ENCODE assay signal across 8 cellular contexts in genomic region chr5:78638423-78638822, GRCh38. TPM values are rescaled to one million over a fixed set of nuclear protein-coding genes. Genes with fewer than 3 reads are reported as not detected.
DNase-seq lines count a peak whose midpoint lies in the region; ATAC-seq, FAIRE-seq and TF ChIP-seq lines count a peak whose summit lies in the region.

No MANE protein-coding gene starts in this region.

- ATAC-seq in GM21529 (IDR thresholded peaks at IDR 0.05; ENCODE audit: unreplicated experiment) (no peak), T-cell (replicated peaks in 1 of 4) (no peak)

- DNase-seq in HS-27A (ENCODE audit: low read depth) (peak; percentile 7), astrocyte (ENCODE audit: low read depth) (peak; percentile 96), iPS-NIHi11 (ENCODE audit: low spot score) (peak; percentile 49), T-cell (no peak)
- no peak for DNase-seq in stimulated activated CD4-positive, alpha-beta T cell treated with anti-CD3 and anti-CD28 coated beads, Interleukin-12 subunit alpha, Interleukin-12 subunit beta, amount 100 ng/mL, for 4 hours
- no peak for DNase-seq in activated naive CD4-positive, alpha-beta T cell treated with anti-CD3 and anti-CD28 coated beads for 36 hours

- CTCF ChIA-PET in T-cell (lab: Charles Lee): no interaction called here
- CTCF ChIA-PET in activated naive CD4-positive, alpha-beta T cell treated with anti-CD3 and anti-CD28 coated beads for 36 hours (lab: Charles Lee): no interaction called here

- H3K4me3 ChIP-seq in astrocyte (ENCODE audit: insufficient read depth, low read depth, low read length) (no peak overlapping the region), subcutaneous abdominal adipose tissue (ENCODE audit: low read depth in 1 of 5, low read length in 5 of 5) (no peak overlapping the region)

- peak overlapping the region; percentile 58 for H3K4me2 ChIP-seq in astrocyte (ENCODE audit: low read length)

- FAIRE-seq in astrocyte (lab: Jason Lieb, UNC): peak; percentile 52

- intact Hi-C loops in activated naive CD4-positive, alpha-beta T cell treated with anti-CD3 and anti-CD28 coated beads for 36 hours (cut with micrococcal nuclease): no loop called here

- no peak overlapping the region for H2AFZ ChIP-seq in astrocyte (ENCODE audit: low read depth, low read length)

- H4K20me1 ChIP-seq in astrocyte (ENCODE audit: insufficient read depth, low read length): peaks cover 74% of the 10 kb centered on the region

- POLR2A ChIA-PET in T-cell (lab: Charles Lee): no interaction called here

- H3K9me3 Mint-ChIP-seq in astrocyte (ENCODE audit: unreplicated experiment): no peaks in the 10 kb centered on the region
- H3K9me3 Mint-ChIP-seq in T-cell: no peaks in the 10 kb centered on the region
- H3K9me3 Mint-ChIP-seq in activated naive CD4-positive, alpha-beta T cell treated with anti-CD3 and anti-CD28 coated beads for 36 hours: no peaks in the 10 kb centered on the region

- H3K36me3 ChIP-seq in astrocyte (ENCODE audit: insufficient read depth, low read length): peaks cover 3% of the 10 kb centered on the region
- no peaks in the 10 kb centered on the region for H3K36me3 ChIP-seq in subcutaneous abdominal adipose tissue (ENCODE audit: control insufficient read depth in 5 of 5, insufficient read depth in 5 of 5, low read length in 5 of 5)

- H3K27me3 ChIP-seq in astrocyte (ENCODE audit: insufficient read depth, low read length) (no peaks in the 10 kb centered on the region), subcutaneous abdominal adipose tissue (ENCODE audit: control insufficient read depth in 5 of 5, insufficient read depth in 4 of 5, low read length in 5 of 5) (no peaks in the 10 kb centered on the region)

- H3K27ac Mint-ChIP-seq in astrocyte (ENCODE audit: unreplicated experiment) (no peak overlapping the region), T-cell (no peak overlapping the region)
- H3K27ac Mint-ChIP-seq in activated naive CD4-positive, alpha-beta T cell treated with anti-CD3 and anti-CD28 coated beads for 36 hours: no peak overlapping the region

- H3K9ac ChIP-seq in astrocyte (ENCODE audit: low read length): peak overlapping the region; percentile 29
- no peak overlapping the region for H3K9ac ChIP-seq in subcutaneous abdominal adipose tissue (ENCODE audit: low read length in 5 of 5)

- H3K4me1 ChIP-seq in astrocyte (ENCODE audit: insufficient read depth, low read length) (peaks cover 41% of the 10 kb centered on the region), subcutaneous abdominal adipose tissue (ENCODE audit: control insufficient read depth in 5 of 5, insufficient read depth in 5 of 5, low read length in 5 of 5) (peaks cover 6 to 49% (median 32%) of the 10 kb centered on the region in 5 donors)

- no peak for TF ChIP-seq CTCF in astrocyte (IDR thresholded peaks at IDR 0.05; ENCODE audit: insufficient read depth, low read depth, low read length)

- peaks cover 8% of the 10 kb centered on the region for H3K36me3 Mint-ChIP-seq in astrocyte (ENCODE audit: low read depth, unreplicated experiment)
- H3K36me3 Mint-ChIP-seq in T-cell: no peaks in the 10 kb centered on the region
- no peaks in the 10 kb centered on the region for H3K36me3 Mint-ChIP-seq in activated naive CD4-positive, alpha-beta T cell treated with anti-CD3 and anti-CD28 coated beads for 36 hours (ENCODE audit: low read depth)

- peak overlapping the region; percentile 67 for H3K27ac ChIP-seq in astrocyte (ENCODE audit: low read depth, low read length)
- peak overlapping the region; percentile 67 for H3K27ac ChIP-seq in subcutaneous abdominal adipose tissue (ENCODE audit: low read depth, low read length)

- peaks cover 90% of the 10 kb centered on the region for H3K79me2 ChIP-seq in astrocyte (ENCODE audit: insufficient read depth, low read length)

- H3K27me3 Mint-ChIP-seq in astrocyte (ENCODE audit: low read depth, unreplicated experiment) (no peaks in the 10 kb centered on the region), T-cell (peaks cover 5 to 8% of the 10 kb centered on the region in 2 donors)
- peaks cover 15% of the 10 kb centered on the region for H3K27me3 Mint-ChIP-seq in activated naive CD4-positive, alpha-beta T cell treated with anti-CD3 and anti-CD28 coated beads for 36 hours (ENCODE audit: low read depth)

- H3K4me1 Mint-ChIP-seq in astrocyte (ENCODE audit: low read depth, unreplicated experiment) (peaks cover 33% of the 10 kb centered on the region), T-cell (no peaks in the 10 kb centered on the region)
- H3K4me1 Mint-ChIP-seq in activated naive CD4-positive, alpha-beta T cell treated with anti-CD3 and anti-CD28 coated beads for 36 hours (ENCODE audit: low read depth): no peaks in the 10 kb centered on the region

- no peaks in the 10 kb centered on the region for H3K9me3 ChIP-seq in astrocyte (ENCODE audit: insufficient read depth, low read depth, low read length)
- H3K9me3 ChIP-seq in subcutaneous abdominal adipose tissue (ENCODE audit: control insufficient read depth in 5 of 5, low read length in 5 of 5): no peaks in the 10 kb centered on the region

- H3K4me3 Mint-ChIP-seq in astrocyte (ENCODE audit: unreplicated experiment) (no peak overlapping the region), T-cell (no peak overlapping the region)
- H3K4me3 Mint-ChIP-seq in activated naive CD4-positive, alpha-beta T cell treated with anti-CD3 and anti-CD28 coated beads for 36 hours: no peak overlapping the region

RNA-seq across cellular contexts. Expression of gene LHFPL2, which starts 10.1 kb away (rescaled TPM):
- total RNA-seq in astrocyte: 17.0 and 19.8 TPM in 2 replicates
- total RNA-seq in T-cell: 1 to 10 TPM in 2 of 5 donors, under 1 TPM in 3; 0.19 to 1.9 (median 0.82) TPM
- not detected for total RNA-seq in activated naive CD4-positive, alpha-beta T cell treated with anti-CD3 and anti-CD28 coated beads for 36 hours

Comparison
In these comparisons a context has a peak if more than half of its experiments do, and no peak if none do; other contexts are left out.
1. DNase-seq: peak in HS-27A (single experiment), astrocyte (single experiment) and iPS-NIHi11 (single experiment); none in stimulated activated CD4-positive, alpha-beta T cell treated with anti-CD3 and anti-CD28 coated beads, Interleukin-12 subunit alpha, Interleukin-12 subunit beta, amount 100 ng/mL, for 4 hours (single experiment), T-cell (0 of 34) and activated naive CD4-positive, alpha-beta T cell treated with anti-CD3 and anti-CD28 coated beads for 36 hours (single experiment).